14 cellular contexts compared by ENCODE assay signal in the genomic region with DNA sequence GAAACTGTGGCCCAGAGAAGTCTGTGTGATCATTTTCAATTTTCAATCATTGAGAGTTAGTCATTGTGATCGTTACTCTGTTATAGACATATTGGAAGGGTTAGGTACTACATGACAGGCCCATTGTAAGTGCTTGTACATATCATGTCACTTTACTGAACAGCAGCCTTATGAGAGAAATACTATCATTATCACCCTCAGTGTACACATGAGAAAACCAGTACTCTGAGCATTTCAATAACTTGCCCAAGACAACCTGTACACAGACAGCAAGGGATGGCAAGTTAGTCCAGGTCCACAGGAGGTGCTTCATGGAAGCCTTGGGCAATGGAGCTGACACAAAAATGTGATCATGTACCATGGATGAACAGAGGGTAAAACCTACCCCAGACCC. TPM values are rescaled to one million over a fixed set of nuclear protein-coding genes. Genes with fewer than 3 reads are reported as not detected.
DNase-seq lines count a peak whose midpoint lies in the region; ATAC-seq, FAIRE-seq and TF ChIP-seq lines count a peak whose summit lies in the region.
"Had no signal": no experiment of that assay in that cellular context is flagged by ENCODE, and none has a peak within 500 bp of the region (broad histone marks: within the 10 kb centered on the region; RNA-seq: fewer than 3 reads in every experiment).

No MANE protein-coding gene starts in this region.

- H3K9me3 Mint-ChIP-seq in naive thymus-derived CD8-positive, alpha-beta T cell: no peaks in the 10 kb centered on the region
- H3K9me3 Mint-ChIP-seq in type B pancreatic cell: peaks cover 5% of the 10 kb centered on the region

- H4K20me1 ChIP-seq in K562 (replicated peaks; ENCODE audit: control insufficient read depth, insufficient read depth, low read length): 0 out of 2 replicates have a peak, but pooled peaks cover 3% of the 10 kb centered on the region

- intact Hi-C loops in left cardiac atrium (cut with DNase I): no loop called here
- intact Hi-C loops in K562 (cut with micrococcal nuclease): no loop called here

- H3K27ac ChIP-seq in cardiac muscle cell (peak overlapping the region; percentile 100), K562 (ENCODE audit: extremely low read depth, low read depth, low read length) (no peak overlapping the region)
- H3K27ac ChIP-seq: skin epidermis, upper lobe of right lung had no signal

- no peak overlapping the region for H3K9ac ChIP-seq in K562 (ENCODE audit: insufficient read depth in 1 of 2, low read depth in 2 of 2, low read length in 2 of 2)

- in situ Hi-C loops in K562 (cut with MboI): no loop called here

- H3K36me3 Mint-ChIP-seq in naive thymus-derived CD8-positive, alpha-beta T cell: no peaks in the 10 kb centered on the region
- H3K36me3 Mint-ChIP-seq in type B pancreatic cell: no peaks in the 10 kb centered on the region

- TF ChIP-seq POLR2A in K562 (conservative IDR thresholded peaks at IDR 0.05): no peak

- DNase-seq in cardiac muscle cell (ENCODE audit: low read depth in 1 of 2, low spot score in 1 of 2) (no peak), left cardiac atrium (no peak), K562 (ENCODE audit: extremely low read depth in 1 of 4, low spot score in 3 of 4) (no peak), type B pancreatic cell (ENCODE audit: extremely low spot score, unreplicated experiment) (no peak), ecto neural progenitor cell (ENCODE audit: low spot score) (no peak), SKM-1 treated with dmso at 0.1 percent for 144 hours (lab: John Stamatoyannopoulos, UW; ENCODE audit: unreplicated experiment) (no peak)
- DNase-seq in naive thymus-derived CD8-positive, alpha-beta T cell: peak in 2 of 10 donors; percentile 23 to 33
- DNase-seq: amniotic stem cell, cortex of kidney, NCI-H526 treated with DMSO at 0.1 percent for 48 hours, OCI-M1, upper lobe of right lung had no signal

- ATAC-seq in left cardiac atrium (no peak), K562 (peak; percentile 44), GM21529 (IDR thresholded peaks at IDR 0.05; ENCODE audit: unreplicated experiment) (no peak)
- ATAC-seq in naive thymus-derived CD8-positive, alpha-beta T cell: peak; percentile 70 to 74
- ATAC-seq: upper lobe of right lung had no signal

- WGBS in K562 (ENCODE audit: insufficient coverage, low coverage, missing lambda C conversion rate): 6% methylated on average over 1 of the region's 1 CpG

- TF ChIP-seq EP300 in K562 (IDR thresholded peaks at IDR 0.05; ENCODE audit: low read length): no peak

- no peaks in the 10 kb centered on the region for H3K9me1 ChIP-seq in K562 (ENCODE audit: control insufficient read depth, insufficient read depth, low read length)

- TF ChIP-seq RAD21 in K562 (CRISPR knock-in tag; conservative IDR thresholded peaks at IDR 0.05 in 1 of 2, IDR thresholded peaks at IDR 0.05 in 1 of 2): no peak

- POLR2A ChIA-PET in K562 (lab: Yijun Ruan, JAX): interaction anchor here (1.1 kb wide), 1 partner anchor 14 kb away, joined by 4 read pairs; no protein-coding TSS in a partner anchor
- POLR2A ChIA-PET in naive thymus-derived CD8-positive, alpha-beta T cell (lab: Charles Lee): interaction anchor here (1.5 kb wide), 1 partner anchor 19 kb away, joined by 4 read pairs; no protein-coding TSS in a partner anchor

- H3K4me1 ChIP-seq in cardiac muscle cell (ENCODE audit: low read depth) (peaks cover 63% of the 10 kb centered on the region), K562 (replicated peaks in 1 of 2; ENCODE audit: control insufficient read depth in 2 of 2, insufficient read depth in 2 of 2, low read length in 2 of 2) (no peaks in the 10 kb centered on the region; a peak in 1 of 5 replicates)
- H3K4me1 ChIP-seq: upper lobe of right lung had no signal

- CTCF ChIA-PET in K562 (lab: Yijun Ruan, JAX; ENCODE audit: low intra/inter-chr PET ratio): no interaction called here

- H3K4me3 ChIP-seq in cardiac muscle cell (no peak overlapping the region), K562 (no peak overlapping the region)
- H3K4me3 ChIP-seq: skin epidermis, upper lobe of right lung had no signal

- no peak for TF ChIP-seq CTCF in cardiac muscle cell (IDR thresholded peaks at IDR 0.05; ENCODE audit: low read depth, low read length)
- TF ChIP-seq CTCF in K562 (IDR thresholded peaks at IDR 0.05 in 2 of 3, conservative IDR thresholded peaks at IDR 0.05 in 1 of 3; ENCODE audit: insufficient read depth in 2 of 3, low read depth in 1 of 3, low read length in 3 of 3): no peak
- no peak for TF ChIP-seq CTCF in type B pancreatic cell (conservative IDR thresholded peaks at IDR 0.05)

- H3K9me3 ChIP-seq in cardiac muscle cell (ENCODE audit: low read depth): no peaks in the 10 kb centered on the region
- no peaks in the 10 kb centered on the region for H3K9me3 ChIP-seq in K562 (replicated peaks; ENCODE audit: control insufficient read depth, insufficient read depth, low read depth, low read length)
- H3K9me3 ChIP-seq: upper lobe of right lung had no signal

- peak overlapping the region in 1 of 10 donors; percentile 44 for H3K27ac Mint-ChIP-seq in naive thymus-derived CD8-positive, alpha-beta T cell
- peak overlapping the region; percentile 76 for H3K27ac Mint-ChIP-seq in type B pancreatic cell

- H3K79me2 ChIP-seq in K562 (ENCODE audit: control insufficient read depth, insufficient read depth, low read length): no peaks in the 10 kb centered on the region

- no peak overlapping the region for H3K4me2 ChIP-seq in K562 (ENCODE audit: insufficient read depth, low read length)

- no peak for FAIRE-seq in K562 (lab: Jason Lieb, UNC)

- no TSS peak for BruUV-seq in K562 (replicated peaks; lab: Mats Ljungman, UMichigan)

- H3K4me3 Mint-ChIP-seq in naive thymus-derived CD8-positive, alpha-beta T cell: no peak overlapping the region
- H3K4me3 Mint-ChIP-seq in type B pancreatic cell: no peak overlapping the region

- H3K27me3 Mint-ChIP-seq in naive thymus-derived CD8-positive, alpha-beta T cell: peaks cover 6 to 22% (median 8%) of the 10 kb centered on the region in 5 donors
- H3K27me3 Mint-ChIP-seq in type B pancreatic cell: peaks cover 3% of the 10 kb centered on the region

- H2AFZ ChIP-seq in K562 (ENCODE audit: low read depth, low read length): no peak overlapping the region

- H3K27me3 ChIP-seq in cardiac muscle cell (no peaks in the 10 kb centered on the region), K562 (ENCODE audit: control insufficient read depth in 2 of 2, insufficient read depth in 2 of 2, low read length in 2 of 2) (peaks cover 10 to 25% of the 10 kb centered on the region in 2 experiments; a peak in 4 of 5 replicates)
- H3K27me3 ChIP-seq: upper lobe of right lung had no signal

- no peaks in the 10 kb centered on the region for H3K36me3 ChIP-seq in cardiac muscle cell
- H3K36me3 ChIP-seq in K562 (ENCODE audit: control insufficient read depth, insufficient read depth, low read length): no peaks in the 10 kb centered on the region
- H3K36me3 ChIP-seq: upper lobe of right lung had no signal

- H3K4me1 Mint-ChIP-seq in naive thymus-derived CD8-positive, alpha-beta T cell: no peaks in the 10 kb centered on the region
- H3K4me1 Mint-ChIP-seq in type B pancreatic cell (ENCODE audit: unreplicated experiment): peaks cover 8% of the 10 kb centered on the region

TF ChIP-seq in K562, 482 proteins besides CTCF, POLR2A, EP300 and RAD21 (continues in another document):
- TF ChIP-seq SIN3B (IDR thresholded peaks at IDR 0.05; ENCODE audit: low read depth): no peak
- no peak for TF ChIP-seq TEAD2 (tag; IDR thresholded peaks at IDR 0.05)
- no peak for TF ChIP-seq JUN (IDR thresholded peaks at IDR 0.05; ENCODE audit: borderline replicate concordance, low read depth, low read length)
- TF ChIP-seq JUN (CRISPR knock-in tag; IDR thresholded peaks at IDR 0.05; ENCODE audit: borderline replicate concordance): no peak
- TF ChIP-seq KLF6 (CRISPR knock-in tag; IDR thresholded peaks at IDR 0.05; ENCODE audit: borderline replicate concordance): no peak
- TF ChIP-seq, protein P1, sequence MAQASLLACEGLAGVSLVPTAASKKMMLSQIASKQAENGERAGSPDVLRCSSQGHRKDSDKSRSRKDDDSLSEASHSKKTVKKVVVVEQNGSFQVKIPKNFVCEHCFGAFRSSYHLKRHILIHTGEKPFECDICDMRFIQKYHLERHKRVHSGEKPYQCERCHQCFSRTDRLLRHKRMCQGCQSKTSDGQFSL (CRISPR knock-in tag; IDR thresholded peaks at IDR 0.05): no peak
- TF ChIP-seq, protein P1 (tag; IDR thresholded peaks at IDR 0.05): no peak
- TF ChIP-seq ZNF589 (CRISPR knock-in tag; IDR thresholded peaks at IDR 0.05; ENCODE audit: low read depth): no peak
- TF ChIP-seq ZC3H8 (IDR thresholded peaks at IDR 0.05): no peak
- no peak for TF ChIP-seq ZBED1 (IDR thresholded peaks at IDR 0.05)
- TF ChIP-seq ZNF263 (CRISPR knock-in tag; IDR thresholded peaks at IDR 0.05; ENCODE audit: borderline replicate concordance): no peak
- no peak for TF ChIP-seq LARP7 (IDR thresholded peaks at IDR 0.05)

RNA-seq across cellular contexts. Expression of a gene that starts 51.2 kb away (rescaled TPM):
- total RNA-seq in cardiac muscle cell (154 and 205 TPM in 2 replicates), left cardiac atrium (10 to 100 TPM; 78.3 to 93.5 TPM), K562 (2014; rRNA removed) (not detected in 2 replicates), K562 (2014; rRNA removed; fragmentation: Illumina TruSeq; extraction: Trizol) (not detected in 2 replicates), K562 (2015; rRNA removed; fragmentation: Illumina TruSeq; extraction: Trizol) (not detected in 2 replicates), K562 (2021) (not detected in 2 replicates), type B pancreatic cell (ENCODE audit: low replicate concordance) (4.9 and 17.3 TPM in 2 replicates)
- polyA plus RNA-seq in cardiac muscle cell (97.2 and 142 TPM in 2 replicates), K562 (2011; rRNA removed) (not detected in 2 replicates), K562 (2014; fragmentation: Illumina TruSeq; extraction: Trizol) (not detected in 2 replicates), K562 (2014; fragmentation: Nextera tagmentation; extraction: Ambion mirVana) (not detected), K562 (2014; rRNA removed) (not detected in 2 replicates)
- total RNA-seq in K562 (2011; cell fraction: chromatin; rRNA removed; ENCODE audit: low replicate concordance): not detected in 2 replicates
- not detected in 2 replicates for total RNA-seq in K562 (2011; cell fraction: nucleolus; rRNA removed)
- total RNA-seq in K562 (2011; cell fraction: nucleoplasm; rRNA removed): not detected in 2 replicates
- not detected in 2 replicates for polyA plus RNA-seq in K562 (2011; cell fraction: cytosol; rRNA removed)
- not detected in 2 replicates for polyA plus RNA-seq in K562 (2011; cell fraction: nucleus; rRNA removed)
- not detected in 2 replicates for polyA plus RNA-seq in K562 (2012)
- not detected in 2 replicates for polyA minus RNA-seq in K562 (2011; rRNA and poly(A)+ RNA removed)
- polyA minus RNA-seq in K562 (2011; cell fraction: cytosol; rRNA and poly(A)+ RNA removed): not detected in 2 replicates
- not detected in 2 replicates for polyA minus RNA-seq in K562 (2011; cell fraction: nucleus; rRNA and poly(A)+ RNA removed)
- total RNA-seq in naive thymus-derived CD8-positive, alpha-beta T cell: not detected
- polyA plus RNA-seq in naive thymus-derived CD8-positive, alpha-beta T cell: not detected

Comparison
In these comparisons a context has a peak if more than half of its experiments do, and no peak if none do; other contexts are left out.
1. ATAC-seq: peak in K562 (single experiment) and naive thymus-derived CD8-positive, alpha-beta T cell (2 of 2); none in left cardiac atrium (0 of 2) and GM21529 (single experiment).